Comparison of ENCODE assay signal across 8 cellular contexts in the genomic region with DNA sequence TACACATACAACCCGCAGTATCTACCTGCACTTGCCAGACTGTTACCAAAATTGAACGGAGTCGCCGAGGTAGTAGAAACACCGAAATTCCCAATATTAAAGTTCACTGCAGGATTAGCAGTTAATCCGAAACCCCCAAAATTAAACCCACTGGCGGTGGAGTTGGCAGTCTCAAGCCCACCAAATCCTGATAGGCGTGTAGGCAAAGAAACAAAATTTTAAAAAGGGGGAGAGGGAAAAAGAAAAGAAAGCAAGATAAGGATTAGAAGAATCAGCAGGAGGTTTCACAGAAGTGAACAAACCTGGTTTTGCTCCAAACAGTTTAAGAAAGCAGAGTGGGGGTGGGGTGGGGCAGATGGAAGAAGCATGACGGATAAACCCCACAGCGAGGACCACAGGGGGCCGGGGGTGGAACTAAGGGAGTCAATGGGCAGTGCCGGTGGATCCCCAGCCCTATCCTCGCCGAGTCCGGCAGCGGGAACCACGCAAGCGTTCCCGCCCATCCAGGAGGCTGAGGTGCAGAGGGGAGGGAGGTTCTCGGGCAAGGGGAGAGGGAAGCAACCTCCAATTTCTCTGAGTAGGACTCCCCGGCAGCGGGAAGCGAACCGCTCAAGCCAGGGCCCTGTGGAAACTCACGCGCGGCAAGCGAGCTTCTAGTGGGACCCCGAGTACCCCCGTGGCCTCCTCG. TPM values are rescaled to one million over a fixed set of nuclear protein-coding genes. Genes with fewer than 3 reads are reported as not detected.
DNase-seq lines count a peak whose midpoint lies in the region; ATAC-seq and TF ChIP-seq lines count a peak whose summit lies in the region.

No MANE protein-coding gene starts in this region.

- no peak for TF ChIP-seq POLR2A in prostate gland (IDR thresholded peaks at IDR 0.05)

- H3K4me1 ChIP-seq in SJCRH30 (peaks cover 8% of the 10 kb centered on the region; the same call in 1 of the 2 replicates), heart right ventricle (peaks cover 5 to 37% (median 29%) of the 10 kb centered on the region in 9 donors), prostate gland (replicated peaks) (peaks cover 12% of the 10 kb centered on the region)

- no peak for TF ChIP-seq CTCF in heart right ventricle (IDR thresholded peaks at IDR 0.05)
- TF ChIP-seq CTCF in prostate gland (IDR thresholded peaks at IDR 0.05), result no peak

- intact Hi-C loops in heart right ventricle (cut with DNase I) (loop anchor here in 2 of 10 donors (5.0 kb wide), 3 partner anchors 65 to 155 kb away; a partner anchor contains a TSS), prostate gland (cut with DNase I) (loop anchor here (5.0 to 10.0 kb wide), 2 partner anchors 67 to 155 kb away; a partner anchor contains a TSS)

- H3K9me3 Mint-ChIP-seq in activated naive CD8-positive, alpha-beta T cell treated with anti-CD3 and anti-CD28 coated beads, Interleukin-2, amount 50 U/mL, for 24 hours, result no peaks in the 10 kb centered on the region

- peak overlapping the region; percentile 95 for H3K27ac Mint-ChIP-seq in activated naive CD8-positive, alpha-beta T cell treated with anti-CD3 and anti-CD28 coated beads, Interleukin-2, amount 50 U/mL, for 24 hours

- peaks cover 21% of the 10 kb centered on the region for H3K36me3 Mint-ChIP-seq in activated naive CD8-positive, alpha-beta T cell treated with anti-CD3 and anti-CD28 coated beads, Interleukin-2, amount 50 U/mL, for 24 hours (ENCODE audit: low read depth)

- peaks cover 34% of the 10 kb centered on the region for H3K4me1 Mint-ChIP-seq in activated naive CD8-positive, alpha-beta T cell treated with anti-CD3 and anti-CD28 coated beads, Interleukin-2, amount 50 U/mL, for 24 hours

- H3K4me3 ChIP-seq in SJCRH30 (peak overlapping the region; percentile 94), heart right ventricle (peak overlapping the region; percentile 75 to 98 (median 89)), prostate gland (peak overlapping the region; percentile 87 to 91)

- peak overlapping the region; percentile 95 for H3K27ac ChIP-seq in SJCRH30
- H3K27ac ChIP-seq in heart right ventricle, result peak overlapping the region in 9 of 10 donors; percentile 83 to 97 (median 90)
- peak overlapping the region; percentile 88 to 90 for H3K27ac ChIP-seq in prostate gland

- 0 to 1% methylated on average over 31 of the region's 31 CpGs for WGBS in heart right ventricle, 2 donors
- WGBS in prostate gland, result 2% methylated on average over 31 of the region's 31 CpGs

- H3K9me3 ChIP-seq in SJCRH30 (replicated peaks) (no peaks in the 10 kb centered on the region), heart right ventricle (no peaks in the 10 kb centered on the region), prostate gland (no peaks in the 10 kb centered on the region)

- H3K36me3 ChIP-seq in SJCRH30 (peaks cover 19% of the 10 kb centered on the region), heart right ventricle (peaks cover 0 to 23% (median 6%) of the 10 kb centered on the region in 9 donors), prostate gland (no peaks in the 10 kb centered on the region)

- H3K4me3 Mint-ChIP-seq in activated naive CD8-positive, alpha-beta T cell treated with anti-CD3 and anti-CD28 coated beads, Interleukin-2, amount 50 U/mL, for 24 hours, result peak overlapping the region; percentile 97

- H3K27me3 ChIP-seq in SJCRH30 (no peaks in the 10 kb centered on the region), heart right ventricle (no peaks in the 10 kb centered on the region), prostate gland (replicated peaks; ENCODE audit: insufficient read depth) (no peaks in the 10 kb centered on the region)

- ATAC-seq in activated naive CD8-positive, alpha-beta T cell treated with anti-CD3 and anti-CD28 coated beads, Interleukin-2, amount 50 U/mL, for 24 hours, result peak; percentile 77
- ATAC-seq in heart right ventricle (peak; percentile 46 to 81 (median 68)), HG03469 (IDR thresholded peaks at IDR 0.05; ENCODE audit: unreplicated experiment) (no peak)

- peak; percentile 88 for DNase-seq in ELR (ENCODE audit: low read depth)
- DNase-seq in H4 (ENCODE audit: low spot score), result peak; percentile 75
- DNase-seq in LHCN-M2 (ENCODE audit: low read depth), result peak; percentile 79
- DNase-seq in SJCRH30, result peak; percentile 91 to 92
- DNase-seq in activated naive CD8-positive, alpha-beta T cell treated with anti-CD3 and anti-CD28 coated beads, Interleukin-2, amount 50 U/mL, for 24 hours, result peak; percentile 62
- peak; percentile 22 to 39 for DNase-seq in heart right ventricle
- peak; percentile 22 for DNase-seq in prostate gland (ENCODE audit: low spot score)

- H3K27me3 Mint-ChIP-seq in activated naive CD8-positive, alpha-beta T cell treated with anti-CD3 and anti-CD28 coated beads, Interleukin-2, amount 50 U/mL, for 24 hours, result no peaks in the 10 kb centered on the region

RNA-seq across cellular contexts. Expression of a gene that starts 0.6 kb away (rescaled TPM):
- 56.3 and 68.6 TPM in 2 replicates for total RNA-seq in H4 (2014; rRNA removed; shearing (Covaris generic))
- 42.4 and 48.2 TPM in 2 replicates for total RNA-seq in LHCN-M2 (2014; rRNA removed)
- polyA plus RNA-seq in LHCN-M2 (2012), result 12.3 TPM
- total RNA-seq in SJCRH30 (2014; rRNA removed; shearing (Covaris generic)), result 108 and 117 TPM in 2 replicates
- total RNA-seq in heart right ventricle, result 10 to 100 TPM; 16.1 to 22.6 (median 18.9) TPM
- 10 to 100 TPM in 1 of 2 donors, 1 to 10 TPM in 1; 9.6 to 25.8 TPM for polyA plus RNA-seq in heart right ventricle
- 10 to 100 TPM; 31.7 to 43.5 TPM for total RNA-seq in prostate gland

Comparison
In these comparisons a context has a peak if more than half of its experiments do, and no peak if none do; other contexts are left out.
1. DNase-seq: peak in every context shown above with its lines; median percentile 92 in SJCRH30; 88 in ELR; 79 in LHCN-M2; 75 in H4; 62 in activated naive CD8-positive, alpha-beta T cell treated with anti-CD3 and anti-CD28 coated beads, Interleukin-2, amount 50 U/mL, for 24 hours; 30 in heart right ventricle; 22 in prostate gland.